In genomic region chr17:78383725-78384471, GRCh38 we compare ENCODE assay signal across 8 cellular contexts. TPM values are rescaled to one million over a fixed set of nuclear protein-coding genes. Genes with fewer than 3 reads are reported as not detected.
DNase-seq lines count a peak whose midpoint lies in the region; ATAC-seq and TF ChIP-seq lines count a peak whose summit lies in the region.

No MANE protein-coding gene starts in this region.

- intact Hi-C loops in A673 (cut with micrococcal nuclease; ENCODE audit: unreplicated experiment), result no loop called here
- intact Hi-C loops in MCF 10A (cut with micrococcal nuclease), result no loop called here
- intact Hi-C loops in right lobe of liver (cut with DNase I), result no loop called here

- H3K27me3 Mint-ChIP-seq in MCF 10A (ENCODE audit: insufficient read depth, unreplicated experiment), result no peaks in the 10 kb centered on the region

- H3K36me3 ChIP-seq in A673 (ENCODE audit: insufficient read depth, low read length, poor library complexity, severe bottlenecking) (no peaks in the 10 kb centered on the region), SJCRH30 (peaks cover 6% of the 10 kb centered on the region), right lobe of liver (no peaks in the 10 kb centered on the region)

- peak overlapping the region; percentile 25 for H3K4me3 Mint-ChIP-seq in MCF 10A (ENCODE audit: unreplicated experiment)

- H3K27ac ChIP-seq in A673 (ENCODE audit: low read depth, low read length, poor library complexity, severe bottlenecking), result peak overlapping the region; percentile 51
- peak overlapping the region; percentile 25 for H3K27ac ChIP-seq in SJCRH30
- peak overlapping the region; percentile 64 to 95 (median 83) for H3K27ac ChIP-seq in right lobe of liver

- POLR2A ChIA-PET in A673 (lab: Charles Lee; ENCODE audit: low non-redundant PET) (no interaction called here), MCF 10A (lab: Yijun Ruan, JAX) (interaction anchor here (0.7 to 2.4 kb wide), 12 partner anchors 8 to 70 kb away, joined by 3 to 12 read pairs (median 4); no protein-coding TSS in a partner anchor)

- H3K9me3 ChIP-seq in A673 (ENCODE audit: low read depth, low read length, poor library complexity, severe bottlenecking), result no peaks in the 10 kb centered on the region
- no peaks in the 10 kb centered on the region for H3K9me3 ChIP-seq in SJCRH30 (replicated peaks)
- H3K9me3 ChIP-seq in right lobe of liver, result no peaks in the 10 kb centered on the region

- no peak overlapping the region for H3K4me3 ChIP-seq in A673 (ENCODE audit: low read depth, low read length, poor library complexity, severe bottlenecking)
- no peak overlapping the region for H3K4me3 ChIP-seq in SJCRH30
- no peak overlapping the region for H3K4me3 ChIP-seq in right lobe of liver

- no peaks in the 10 kb centered on the region for H3K9me3 Mint-ChIP-seq in MCF 10A (ENCODE audit: unreplicated experiment)

- TF ChIP-seq POLR2A in right lobe of liver (IDR thresholded peaks at IDR 0.05), result no peak

- WGBS in right lobe of liver (ENCODE audit: insufficient coverage, low coverage, low lambda C conversion rate, missing lambda C conversion rate), result 35% methylated on average over 13 of the region's 15 CpGs

- DNase-seq in A673 (ENCODE audit: low spot score) (no peak), SJCRH30 (peak; percentile 69 to 76), MCF 10A (ENCODE audit: unreplicated experiment) (peak; percentile 97), right lobe of liver (peak; percentile 80 to 88 (median 83)), NCI-H446 treated with DMSO at 0.1 percent for 48 hours (lab: John Stamatoyannopoulos, UW) (no peak)
- DNase-seq in stimulated activated CD8-positive, alpha-beta memory T cell treated with anti-CD3 and anti-CD28 coated beads, Interleukin-15, amount 100 ng/mL, for 48 hours (ENCODE audit: low read depth in 2 of 2), result peak; percentile 65 to 70
- DNase-seq in effector CD4-positive, alpha-beta T cell, result no peak

- no peak for TF ChIP-seq CTCF in A673 (conservative IDR thresholded peaks at IDR 0.05; ENCODE audit: low read depth, low read length)
- no peak for TF ChIP-seq CTCF in MCF 10A (IDR thresholded peaks at IDR 0.05; ENCODE audit: unreplicated experiment)
- TF ChIP-seq CTCF in right lobe of liver (IDR thresholded peaks at IDR 0.05), result no peak

- peak; percentile 38 for ATAC-seq in GM21717 (IDR thresholded peaks at IDR 0.05; ENCODE audit: unreplicated experiment)
- peak; percentile 68 to 83 (median 74) for ATAC-seq in right lobe of liver

- no peaks in the 10 kb centered on the region for H3K27me3 ChIP-seq in A673 (replicated peaks; ENCODE audit: insufficient read depth, low read depth, low read length, poor library complexity)
- no peaks in the 10 kb centered on the region for H3K27me3 ChIP-seq in SJCRH30
- H3K27me3 ChIP-seq in right lobe of liver, result no peaks in the 10 kb centered on the region

- H3K4me1 ChIP-seq in A673 (ENCODE audit: insufficient read depth, low read length, poor library complexity, severe bottlenecking), result peaks cover 49% of the 10 kb centered on the region
- H3K4me1 ChIP-seq in SJCRH30, result peaks cover 61% of the 10 kb centered on the region
- H3K4me1 ChIP-seq in right lobe of liver, result peaks cover 0 to 26% (median 10%) of the 10 kb centered on the region in 4 donors

- peak overlapping the region; percentile 77 for H3K27ac Mint-ChIP-seq in MCF 10A (ENCODE audit: low read depth, unreplicated experiment)

- peaks cover 22% of the 10 kb centered on the region for H3K36me3 Mint-ChIP-seq in MCF 10A (ENCODE audit: insufficient read depth, unreplicated experiment)

- CTCF ChIA-PET in A673 (lab: Charles Lee) (no interaction called here), MCF 10A (lab: Yijun Ruan, JAX) (interaction anchor here (0.6 to 1.6 kb wide), 4 partner anchors 9 to 38 kb away, joined by 3 to 5 read pairs (median 4); no protein-coding TSS in a partner anchor)

- peaks cover 59% of the 10 kb centered on the region for H3K4me1 Mint-ChIP-seq in MCF 10A (ENCODE audit: insufficient read depth, unreplicated experiment)

- BruUV-seq in A673 (replicated peaks; lab: Mats Ljungman, UMichigan), result no TSS peak
- no TSS peak for BruUV-seq in MCF 10A (replicated peaks; lab: Mats Ljungman, UMichigan)

RNA-seq across cellular contexts. Expression of gene PGS1, which starts 5.4 kb away (rescaled TPM):
- total RNA-seq in A673 (2021) (42.5 and 44.2 TPM in 2 replicates), MCF 10A (2022) (25.7 and 31.8 TPM in 2 replicates), right lobe of liver (10 to 100 TPM in 5 of 6 experiments, 1 to 10 TPM in 1; 8.8 to 17.5 (median 13.4) TPM)
- total RNA-seq in SJCRH30 (2014; rRNA removed; shearing (Covaris generic)), result 59.8 and 66.2 TPM in 2 replicates

RNA-seq across cellular contexts. Expression of gene SOCS3, which starts 24.0 kb away (rescaled TPM):
- total RNA-seq in A673 (2021), result 7.2 and 9.5 TPM in 2 replicates
- total RNA-seq in SJCRH30 (2014; rRNA removed; shearing (Covaris generic)), result 27.5 and 28.9 TPM in 2 replicates
- 2.5 and 4.8 TPM in 2 replicates for total RNA-seq in MCF 10A (2022)
- total RNA-seq in right lobe of liver, result 10 to 100 TPM in 4 of 6 experiments, 1 to 10 TPM in 2; 1.2 to 87.3 (median 24.1) TPM

Comparison
In these comparisons a context has a peak if more than half of its experiments do, and no peak if none do; other contexts are left out.
1. DNase-seq: peak in SJCRH30 (2 of 2), MCF 10A (single experiment), right lobe of liver (3 of 3) and stimulated activated CD8-positive, alpha-beta memory T cell treated with anti-CD3 and anti-CD28 coated beads, Interleukin-15, amount 100 ng/mL, for 48 hours (2 of 2); none in A673 (single experiment), effector CD4-positive, alpha-beta T cell (single experiment) and NCI-H446 treated with DMSO at 0.1 percent for 48 hours (single experiment).
2. H3K27ac ChIP-seq: peak in every context shown above with its lines; median percentile 83 in right lobe of liver; 51 in A673; 25 in SJCRH30.